9 cellular contexts compared by ENCODE assay signal in genomic region chr3:8809341-8809740, GRCh38.
"Had no signal": no experiment of that assay in that cellular context is flagged by ENCODE, and none has a peak within 500 bp of the region (broad histone marks: within the 10 kb centered on the region; RNA-seq: fewer than 3 reads in every experiment).

No MANE protein-coding gene starts in this region.

- DNase-seq: H9, HCEC 1CT, HFFc6, IMR-90 had no signal

- H3K9me3 Mint-ChIP-seq: GM23338, HFFc6 had no signal

- H2AFZ ChIP-seq: GM23338 had no signal

- H3K4me3 ChIP-seq: GM23338, K562 had no signal

- H3K4me3 Mint-ChIP-seq: GM23338, H9, HFFc6 had no signal

- ATAC-seq: GM23338, K562 had no signal

- FAIRE-seq: H1, H54, HTR-8/SVneo, K562 had no signal

- H3K4me1 Mint-ChIP-seq: GM23338, H9 had no signal

- H3K4me2 ChIP-seq: GM23338 had no signal
